Comparison of ENCODE assay signal across 21 cellular contexts in the genomic region with DNA sequence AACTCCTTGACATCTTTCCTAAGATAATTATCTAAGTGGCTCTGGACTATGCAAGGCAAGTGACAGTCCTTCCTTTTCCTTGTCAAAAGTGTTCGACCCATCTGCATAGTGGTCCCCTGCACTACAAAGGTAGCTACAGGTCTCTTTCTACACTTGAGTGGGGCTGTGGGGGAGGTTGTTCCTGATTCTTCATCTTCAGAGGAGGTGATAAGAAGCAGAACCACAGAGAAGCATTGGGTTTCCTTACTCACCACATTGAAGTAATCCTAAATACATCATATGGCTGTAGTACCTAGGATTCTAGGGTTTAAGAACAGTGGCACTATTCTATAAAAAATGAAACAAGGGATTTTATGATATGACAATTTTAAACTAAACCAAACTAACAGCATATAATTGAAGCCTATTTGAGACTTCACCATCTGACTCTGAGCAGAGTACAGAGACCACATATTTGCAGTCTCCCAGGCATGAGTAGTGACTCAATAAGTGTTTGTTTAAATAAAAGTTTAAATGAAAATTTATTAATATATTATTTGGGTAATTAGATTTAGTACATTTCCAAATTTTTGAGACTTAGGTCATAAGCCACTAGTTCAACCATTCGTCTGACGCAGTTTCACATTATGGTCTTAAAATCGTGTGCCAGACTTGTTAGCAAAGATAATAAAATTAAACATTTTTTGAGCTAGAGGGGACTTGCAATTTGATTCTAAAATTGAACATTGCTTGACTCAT. TPM values are rescaled to one million over a fixed set of nuclear protein-coding genes. Genes with fewer than 3 reads are reported as not detected.
DNase-seq lines count a peak whose midpoint lies in the region; FAIRE-seq and TF ChIP-seq lines count a peak whose summit lies in the region.
"Had no signal": no experiment of that assay in that cellular context is flagged by ENCODE, and none has a peak within 500 bp of the region (broad histone marks: within the 10 kb centered on the region; RNA-seq: fewer than 3 reads in every experiment).

No MANE protein-coding gene starts in this region.

- H3K4me3 ChIP-seq in astrocyte (ENCODE audit: insufficient read depth, low read depth, low read length) (no peak overlapping the region), osteoblast (ENCODE audit: insufficient read depth, low read length) (no peak overlapping the region), neuronal stem cell (ENCODE audit: low read length in 2 of 2) (no peak overlapping the region)
- H3K4me3 ChIP-seq: right atrium auricular region had no signal

- H3K27ac ChIP-seq in astrocyte (ENCODE audit: low read depth, low read length): no peak overlapping the region
- H3K27ac ChIP-seq in osteoblast (ENCODE audit: low read depth, low read length): peak overlapping the region; percentile 63
- no peak overlapping the region for H3K27ac ChIP-seq in neuronal stem cell (replicated peaks; ENCODE audit: low read length)
- H3K27ac ChIP-seq: KMS-11, right atrium auricular region had no signal

- no peak overlapping the region for H3K27ac Mint-ChIP-seq in astrocyte (ENCODE audit: unreplicated experiment)
- H3K27ac Mint-ChIP-seq in Calu3 (ENCODE audit: unreplicated experiment): no peak overlapping the region
- H3K27ac Mint-ChIP-seq: brain had no signal

- FAIRE-seq in D721Med (lab: Jason Lieb, UNC): peak; percentile 46
- FAIRE-seq in astrocyte (lab: Jason Lieb, UNC): peak; percentile 41

- H3K27me3 ChIP-seq in astrocyte (ENCODE audit: insufficient read depth, low read length) (no peaks in the 10 kb centered on the region), osteoblast (ENCODE audit: insufficient read depth, low read length) (no peaks in the 10 kb centered on the region), neuronal stem cell (ENCODE audit: control insufficient read depth in 3 of 3, insufficient read depth in 3 of 3, low read depth in 1 of 3, low read length in 3 of 3) (no peaks in the 10 kb centered on the region)
- H3K27me3 ChIP-seq: right atrium auricular region had no signal

- H2AK5ac ChIP-seq in neuronal stem cell (ENCODE audit: low read depth, low read length): no peak overlapping the region

- no peaks in the 10 kb centered on the region for H3K79me1 ChIP-seq in neuronal stem cell (ENCODE audit: low read depth, low read length)

- H2BK120ac ChIP-seq in neuronal stem cell (ENCODE audit: low read depth, low read length): no peak overlapping the region

- DNase-seq in D721Med (ENCODE audit: insufficient read length, low spot score) (no peak), SK-N-DZ (ENCODE audit: low spot score) (peak; percentile 3), astrocyte (ENCODE audit: low read depth) (no peak), osteoblast (ENCODE audit: insufficient read length, low spot score, missing footprints) (no peak), NCI-H1930 (lab: John Stamatoyannopoulos, UW) (no peak), NCI-H2227 treated with DMSO at 0.1 percent for 48 hours (lab: John Stamatoyannopoulos, UW) (no peak), Calu3 (no peak), neuronal stem cell (ENCODE audit: low spot score) (no peak)
- DNase-seq: activated CD8-positive, alpha-beta memory T cell treated with anti-CD3 and anti-CD28 coated beads, Interleukin-2, amount 50 U/mL, for 48 hours; activated naive CD4-positive, alpha-beta T cell treated with Interleukin-2 at 50 U/mL for 16 hours; cortex of kidney; foreskin melanocyte; left colon; NCI-H1092 treated with DMSO at 0.1 percent for 48 hours; NCI-H69; nucleus accumbens; PC-3; T-helper 9 cell had no signal

- H4K8ac ChIP-seq in neuronal stem cell (ENCODE audit: low read depth, low read length): no peak overlapping the region

- H3K4me3 Mint-ChIP-seq in astrocyte (ENCODE audit: unreplicated experiment): no peak overlapping the region
- no peak overlapping the region for H3K4me3 Mint-ChIP-seq in Calu3 (ENCODE audit: low read depth, unreplicated experiment)
- H3K4me3 Mint-ChIP-seq: brain had no signal

- H3K4ac ChIP-seq in neuronal stem cell (ENCODE audit: low read length): no peak overlapping the region

- TF ChIP-seq CTCF in D721Med (IDR thresholded peaks at IDR 0.05; ENCODE audit: insufficient read depth, missing control alignments) (no peak), astrocyte (IDR thresholded peaks at IDR 0.05; ENCODE audit: insufficient read depth, low read depth, low read length) (no peak), osteoblast (IDR thresholded peaks at IDR 0.05; ENCODE audit: extremely low read depth, low read depth, low read length) (no peak), Calu3 (IDR thresholded peaks at IDR 0.05; ENCODE audit: unreplicated experiment) (no peak)

- H3K4me2 ChIP-seq in astrocyte (ENCODE audit: low read length): peak overlapping the region; percentile 3
- H3K4me2 ChIP-seq in osteoblast (ENCODE audit: insufficient read depth, low read length): peak overlapping the region; percentile 71
- H3K4me2 ChIP-seq in neuronal stem cell (ENCODE audit: insufficient read depth, low read length, poor library complexity, severe bottlenecking): no peak overlapping the region
- H3K4me2 ChIP-seq: KMS-11 had no signal

- H3K27me3 Mint-ChIP-seq in astrocyte (ENCODE audit: low read depth, unreplicated experiment) (no peaks in the 10 kb centered on the region), Calu3 (ENCODE audit: unreplicated experiment) (no peaks in the 10 kb centered on the region)
- H3K27me3 Mint-ChIP-seq: brain had no signal

- no CpG with 5 or more reads among the region's 4 CpGs for WGBS in neuronal stem cell (ENCODE audit: extremely low coverage in 2 of 2, insufficient read length in 2 of 2, insufficient replicate concordance in 1 of 2), 2 donors

- H3K36me3 ChIP-seq in astrocyte (ENCODE audit: insufficient read depth, low read length): no peaks in the 10 kb centered on the region
- H3K36me3 ChIP-seq in osteoblast (ENCODE audit: insufficient read depth, low read length): no peaks in the 10 kb centered on the region
- H3K36me3 ChIP-seq in neuronal stem cell (replicated peaks in 1 of 2; ENCODE audit: control insufficient read depth in 2 of 2, insufficient read depth in 2 of 2, low read length in 2 of 2): no peaks in the 10 kb centered on the region
- H3K36me3 ChIP-seq: right atrium auricular region had no signal

- no peak overlapping the region for H2AFZ ChIP-seq in astrocyte (ENCODE audit: low read depth, low read length)
- H2AFZ ChIP-seq in osteoblast (ENCODE audit: low read length): no peak overlapping the region
- H2AFZ ChIP-seq in neuronal stem cell (ENCODE audit: low read length): no peak overlapping the region

- H2BK5ac ChIP-seq in neuronal stem cell (ENCODE audit: low read length): no peak overlapping the region

- H3K9me3 Mint-ChIP-seq in astrocyte (ENCODE audit: unreplicated experiment) (no peaks in the 10 kb centered on the region), Calu3 (ENCODE audit: low read depth, unreplicated experiment) (peaks cover 2% of the 10 kb centered on the region)
- H3K9me3 Mint-ChIP-seq: brain had no signal

- no peak overlapping the region for H3K9ac ChIP-seq in astrocyte (ENCODE audit: low read length)
- H3K9ac ChIP-seq in neuronal stem cell (ENCODE audit: low read depth, low read length, poor library complexity): no peak overlapping the region
- H3K9ac ChIP-seq: KMS-11 had no signal

- H2BK15ac ChIP-seq in neuronal stem cell (ENCODE audit: low read length): no peak overlapping the region

- CTCF ChIA-PET in Calu3 (lab: Charles Lee): interaction anchor here (0.6 to 1.2 kb wide), 2 partner anchors 54 to 189 kb away, joined by 3 to 6 read pairs; no protein-coding TSS in a partner anchor

- no TSS peak for BruUV-seq in Calu3 (replicated peaks; lab: Mats Ljungman, UMichigan)

- intact Hi-C loops in Calu3 (cut with micrococcal nuclease; ENCODE audit: unreplicated experiment): no loop called here

- H3K4me1 Mint-ChIP-seq in astrocyte (ENCODE audit: low read depth, unreplicated experiment) (peaks cover 14% of the 10 kb centered on the region), Calu3 (ENCODE audit: low read depth, unreplicated experiment) (peaks cover 26% of the 10 kb centered on the region)

- no peaks in the 10 kb centered on the region for H4K20me1 ChIP-seq in astrocyte (ENCODE audit: insufficient read depth, low read length)
- no peaks in the 10 kb centered on the region for H4K20me1 ChIP-seq in osteoblast (ENCODE audit: insufficient read depth, low read length)

- no peak overlapping the region for H3K14ac ChIP-seq in neuronal stem cell (ENCODE audit: low read length)

- no peak overlapping the region for H2BK12ac ChIP-seq in neuronal stem cell (ENCODE audit: low read length)

- H3K23ac ChIP-seq in neuronal stem cell (ENCODE audit: low read depth, low read length, poor library complexity): no peak overlapping the region

- no peak overlapping the region for H4K91ac ChIP-seq in neuronal stem cell (ENCODE audit: low read depth, low read length, poor library complexity)

- no peak overlapping the region for H3K18ac ChIP-seq in neuronal stem cell (ENCODE audit: low read length)

- no peaks in the 10 kb centered on the region for H3K36me3 Mint-ChIP-seq in astrocyte (ENCODE audit: low read depth, unreplicated experiment)
- H3K36me3 Mint-ChIP-seq in Calu3 (ENCODE audit: insufficient read depth, unreplicated experiment): no peaks in the 10 kb centered on the region
- H3K36me3 Mint-ChIP-seq: brain had no signal

- H3K79me2 ChIP-seq in astrocyte (ENCODE audit: insufficient read depth, low read length) (no peaks in the 10 kb centered on the region), osteoblast (ENCODE audit: insufficient read depth, low read length) (no peaks in the 10 kb centered on the region)

- H3K4me1 ChIP-seq in astrocyte (ENCODE audit: insufficient read depth, low read length) (no peaks in the 10 kb centered on the region), osteoblast (ENCODE audit: insufficient read depth, low read length) (peaks cover 28% of the 10 kb centered on the region), neuronal stem cell (ENCODE audit: control insufficient read depth in 2 of 2, insufficient read depth in 1 of 2, low read depth in 1 of 2, low read length in 2 of 2) (no peaks in the 10 kb centered on the region)

- no peaks in the 10 kb centered on the region for H3K9me3 ChIP-seq in astrocyte (ENCODE audit: insufficient read depth, low read depth, low read length)
- H3K9me3 ChIP-seq in osteoblast (ENCODE audit: low read depth, low read length): no peaks in the 10 kb centered on the region
- no peaks in the 10 kb centered on the region for H3K9me3 ChIP-seq in neuronal stem cell (replicated peaks in 1 of 2; ENCODE audit: control insufficient read depth in 2 of 2, insufficient read depth in 1 of 2, low read depth in 1 of 2, low read length in 2 of 2)
- H3K9me3 ChIP-seq: right atrium auricular region had no signal

RNA-seq across cellular contexts. Expression of a gene that starts 54.9 kb away (rescaled TPM):
- 39.8 and 45.4 TPM in 2 replicates for polyA plus RNA-seq in SK-N-DZ (2014; cell fraction: cytosol; rRNA removed)
- polyA plus RNA-seq in SK-N-DZ (2014; cell fraction: nucleus; rRNA removed): 32.5 and 37.3 TPM in 2 replicates
- total RNA-seq in astrocyte (119 and 125 TPM in 2 replicates), osteoblast (376 and 377 TPM in 2 replicates), Calu3 (2022) (136 and 145 TPM in 2 replicates)
- polyA plus RNA-seq in neuronal stem cell (2013, experiment 1 of 2): 8.8 TPM
- 9.7 TPM for polyA plus RNA-seq in neuronal stem cell (2013, experiment 2 of 2)
